8 cellular contexts compared by ENCODE assay signal in genomic region chr2:61135510-61135909, GRCh38.
DNase-seq lines count a peak whose midpoint lies in the region; ATAC-seq, FAIRE-seq and TF ChIP-seq lines count a peak whose summit lies in the region.

No MANE protein-coding gene starts in this region.

- no peak for ATAC-seq in HG03159 (IDR thresholded peaks at IDR 0.05; ENCODE audit: unreplicated experiment)

- DNase-seq in GM13977 (ENCODE audit: low spot score) = no peak
- peak; percentile 2 to 17 for DNase-seq in SHP77 (lab: John Stamatoyannopoulos, UW)
- peak; percentile 23 for DNase-seq in glomerular visceral epithelial cell (ENCODE audit: extremely low spot score)
- peak; percentile 13 for DNase-seq in urothelium cell line (ENCODE audit: low spot score)
- no peak for DNase-seq in NCI-H1092 treated with DMSO at 0.1 percent for 48 hours (lab: John Stamatoyannopoulos, UW)
- no peak for DNase-seq in NCI-H510A (lab: John Stamatoyannopoulos, UW)

- in situ Hi-C loops in GM13977 (cut with MboI; ENCODE audit: low pct_unique_long_range_greater_than_20kb, low sequenced_read_pairs, unreplicated experiment) = no loop called here

- TF ChIP-seq CTCF in GM13977 (IDR thresholded peaks at IDR 0.05; ENCODE audit: extremely low read depth, insufficient read depth, missing control alignments) = peak; percentile 25

- FAIRE-seq in A204.1 (lab: Jason Lieb, UNC) (peak; percentile 80), urothelium cell line (lab: Jason Lieb, UNC) (no peak)

Comparison
In these comparisons a context has a peak if more than half of its experiments do, and no peak if none do; other contexts are left out.
1. DNase-seq: peak in SHP77 (2 of 2), glomerular visceral epithelial cell (single experiment) and urothelium cell line (single experiment); none in GM13977 (single experiment), NCI-H1092 treated with DMSO at 0.1 percent for 48 hours (single experiment) and NCI-H510A (single experiment).